Comparison of ENCODE assay signal across 23 cellular contexts in the genomic region with DNA sequence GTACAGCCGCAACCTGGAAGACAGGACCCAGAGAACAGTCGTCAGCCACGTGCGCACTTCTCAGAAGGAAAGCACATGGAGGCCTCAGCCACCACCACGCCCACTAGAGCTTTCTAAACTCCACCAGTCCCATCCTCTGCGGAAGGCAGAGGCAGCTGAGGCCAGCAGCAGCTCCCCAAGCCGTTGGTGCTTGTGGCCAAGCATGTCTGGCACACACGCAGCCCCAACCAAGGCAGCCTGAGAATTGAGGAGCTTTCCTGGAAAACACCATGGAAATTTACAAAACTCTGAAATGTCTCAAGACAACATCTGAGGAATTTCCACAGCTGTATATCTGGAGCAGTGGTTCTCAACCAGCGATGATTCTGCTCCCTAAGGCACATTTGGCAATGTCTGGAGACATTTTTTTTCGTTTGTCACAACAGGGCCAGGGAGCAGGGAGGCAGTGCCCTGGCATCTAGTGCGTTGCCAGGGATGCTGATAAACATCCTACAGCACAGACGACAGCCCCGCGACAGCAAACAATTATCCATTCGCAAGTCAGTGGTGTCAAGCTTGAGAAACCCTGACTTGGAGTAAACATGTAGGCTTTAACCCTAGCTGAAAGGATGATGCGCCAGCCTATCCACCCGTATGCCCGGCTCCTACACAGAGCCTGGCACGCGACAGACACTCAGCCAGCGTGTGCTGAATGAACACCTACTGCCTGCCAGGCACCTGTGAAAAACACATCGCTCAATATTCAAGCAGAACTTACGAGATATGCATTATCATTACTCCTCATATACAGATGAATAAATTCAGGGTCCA. TPM values are rescaled to one million over a fixed set of nuclear protein-coding genes. Genes with fewer than 3 reads are reported as not detected.
DNase-seq lines count a peak whose midpoint lies in the region; ATAC-seq and TF ChIP-seq lines count a peak whose summit lies in the region.
"Had no signal": no experiment of that assay in that cellular context is flagged by ENCODE, and none has a peak within 500 bp of the region (broad histone marks: within the 10 kb centered on the region; RNA-seq: fewer than 3 reads in every experiment).

No MANE protein-coding gene starts in this region.

- CTCF ChIA-PET in Caco-2 (lab: Charles Lee) = no interaction called here

- H3K4me3 ChIP-seq in adipocyte (ENCODE audit: low read length) (peak overlapping the region; percentile 49), right atrium auricular region (no peak overlapping the region), Caco-2 (ENCODE audit: low read depth, low read length) (no peak overlapping the region)
- H3K4me3 ChIP-seq: dorsolateral prefrontal cortex, SK-N-MC, vagina had no signal

- no peaks in the 10 kb centered on the region for H3K9me3 Mint-ChIP-seq in Caco-2 (ENCODE audit: unreplicated experiment)
- H3K9me3 Mint-ChIP-seq: activated CD4-positive, alpha-beta T cell treated with anti-CD3 and anti-CD28 coated beads, Interleukin-2, amount 10 ng/mL, durations not matched to agents 7 days and 5 days; activated naive CD4-positive, alpha-beta T cell treated with anti-CD3 and anti-CD28 coated beads, Interleukin-2, amount 50 U/mL, for 72 hours; central memory CD8-positive, alpha-beta T cell; natural killer cell had no signal

- no peaks in the 10 kb centered on the region for H3K27me3 ChIP-seq in adipocyte (replicated peaks; ENCODE audit: control insufficient read depth, insufficient read depth, low read length)
- H3K27me3 ChIP-seq in right atrium auricular region = no peaks in the 10 kb centered on the region
- H3K27me3 ChIP-seq in Caco-2 (replicated peaks; ENCODE audit: control insufficient read depth, insufficient read depth, low read length) = no peaks in the 10 kb centered on the region
- H3K27me3 ChIP-seq: dorsolateral prefrontal cortex, vagina had no signal

- no peak overlapping the region for H3K27ac Mint-ChIP-seq in Caco-2 (ENCODE audit: unreplicated experiment)
- H3K27ac Mint-ChIP-seq: activated CD4-positive, alpha-beta T cell treated with anti-CD3 and anti-CD28 coated beads, Interleukin-2, amount 10 ng/mL, durations not matched to agents 7 days and 5 days; natural killer cell had no signal

- H3K9me3 ChIP-seq in adipocyte (ENCODE audit: control insufficient read depth, low read length) (no peaks in the 10 kb centered on the region), right atrium auricular region (no peaks in the 10 kb centered on the region), Caco-2 (no peaks in the 10 kb centered on the region)
- H3K9me3 ChIP-seq: vagina had no signal

- peaks cover 11% of the 10 kb centered on the region for H3K4me1 Mint-ChIP-seq in Caco-2 (ENCODE audit: low read depth, unreplicated experiment)
- H3K4me1 Mint-ChIP-seq: activated CD4-positive, alpha-beta T cell treated with anti-CD3 and anti-CD28 coated beads, Interleukin-2, amount 10 ng/mL, durations not matched to agents 7 days and 5 days; central memory CD8-positive, alpha-beta T cell; natural killer cell had no signal

- POLR2A ChIA-PET in Caco-2 (lab: Charles Lee) = no interaction called here

- H3K9ac ChIP-seq in adipocyte (ENCODE audit: low read length) = peak overlapping the region; percentile 38
- H3K9ac ChIP-seq: parathyroid adenoma had no signal

- H3K36me3 Mint-ChIP-seq in Caco-2 (ENCODE audit: insufficient read depth, unreplicated experiment) = no peaks in the 10 kb centered on the region
- H3K36me3 Mint-ChIP-seq: natural killer cell had no signal

- TF ChIP-seq CTCF in right atrium auricular region (IDR thresholded peaks at IDR 0.05) (no peak), Caco-2 (IDR thresholded peaks at IDR 0.05; ENCODE audit: insufficient read depth in 1 of 2, low read depth in 1 of 2, low read length in 1 of 2, severe bottlenecking in 1 of 2, unreplicated experiment in 1 of 2) (no peak)

- intact Hi-C loops in sciatic nerve (cut with DNase I) = no loop called here
- intact Hi-C loops in Caco-2 (cut with micrococcal nuclease; ENCODE audit: unreplicated experiment) = no loop called here

- ATAC-seq in sciatic nerve (peak; percentile 91), HG02840 (IDR thresholded peaks at IDR 0.05; ENCODE audit: low FRiP score, unreplicated experiment) (no peak)
- ATAC-seq: activated naive CD4-positive, alpha-beta T cell treated with anti-CD3 and anti-CD28 coated beads, Interleukin-2, amount 50 U/mL, for 72 hours; natural killer cell had no signal

- H3K4me1 ChIP-seq in adipocyte (ENCODE audit: control insufficient read depth, insufficient read depth, low read length) = peaks cover 22% of the 10 kb centered on the region
- peaks cover 0 to 6% of the 10 kb centered on the region in 2 donors for H3K4me1 ChIP-seq in right atrium auricular region
- H3K4me1 ChIP-seq in Caco-2 = no peaks in the 10 kb centered on the region
- H3K4me1 ChIP-seq: parathyroid adenoma, vagina had no signal

- H3K36me3 ChIP-seq in adipocyte (ENCODE audit: control insufficient read depth, insufficient read depth, low read length, severe bottlenecking) (no peaks in the 10 kb centered on the region), right atrium auricular region (peaks cover 4% of the 10 kb centered on the region), Caco-2 (ENCODE audit: control insufficient read depth, insufficient read depth, low read length) (no peaks in the 10 kb centered on the region)

- no peak overlapping the region for H3K4me3 Mint-ChIP-seq in Caco-2 (ENCODE audit: unreplicated experiment)
- H3K4me3 Mint-ChIP-seq: activated CD4-positive, alpha-beta T cell treated with anti-CD3 and anti-CD28 coated beads, Interleukin-2, amount 10 ng/mL, durations not matched to agents 7 days and 5 days; central memory CD8-positive, alpha-beta T cell; natural killer cell had no signal

- no TSS peak for BruUV-seq in Caco-2 (replicated peaks; lab: Mats Ljungman, UMichigan)

- DNase-seq in AG08395 (ENCODE audit: low spot score) (peak; percentile 58), adipocyte (ENCODE audit: low read depth) (peak; percentile 20), right atrium auricular region (ENCODE audit: low spot score) (peak; percentile 64), sciatic nerve (ENCODE audit: low spot score) (peak; percentile 63), SKM-1 (lab: John Stamatoyannopoulos, UW; ENCODE audit: unreplicated experiment) (no peak), Caco-2 (no peak)
- DNase-seq in stimulated activated CD4-positive, alpha-beta T cell treated with anti-CD3 and anti-CD28 coated beads, Interleukin-4, amount 100 ng/mL, for 1 hour = no peak
- DNase-seq: activated CD4-positive, alpha-beta T cell treated with anti-CD3 and anti-CD28 coated beads, Interleukin-2, amount 10 ng/mL, durations not matched to agents 7 days and 5 days; Calu3; H7; Kasumi-1; midbrain; natural killer cell; NCI-H1694; NCI-H2171 treated with DMSO at 0.1 percent for 48 hours; NCI-H526 had no signal

- no peaks in the 10 kb centered on the region for H3K27me3 Mint-ChIP-seq in Caco-2 (ENCODE audit: insufficient read depth, unreplicated experiment)
- H3K27me3 Mint-ChIP-seq: activated CD4-positive, alpha-beta T cell treated with anti-CD3 and anti-CD28 coated beads, Interleukin-2, amount 10 ng/mL, durations not matched to agents 7 days and 5 days; central memory CD8-positive, alpha-beta T cell had no signal

- H3K27ac ChIP-seq in right atrium auricular region = peak overlapping the region in 1 of 2 donors; percentile 39
- H3K27ac ChIP-seq: parathyroid adenoma, SK-N-MC, vagina had no signal

RNA-seq across cellular contexts. Expression of a gene that starts 24.7 kb away (rescaled TPM):
- total RNA-seq in right atrium auricular region (1 to 10 TPM; 3.0 to 4.3 TPM), sciatic nerve (18.0 TPM), Caco-2 (2022) (12.3 TPM in 2 replicates)

Comparison
In these comparisons a context has a peak if more than half of its experiments do, and no peak if none do; other contexts are left out.
1. DNase-seq: peak in AG08395 (single experiment), adipocyte (single experiment), right atrium auricular region (single experiment) and sciatic nerve (single experiment); none in SKM-1 (single experiment), stimulated activated CD4-positive, alpha-beta T cell treated with anti-CD3 and anti-CD28 coated beads, Interleukin-4, amount 100 ng/mL, for 1 hour (single experiment) and Caco-2 (0 of 2).